ENCODE assay signal across 17 cellular contexts in the genomic region with DNA sequence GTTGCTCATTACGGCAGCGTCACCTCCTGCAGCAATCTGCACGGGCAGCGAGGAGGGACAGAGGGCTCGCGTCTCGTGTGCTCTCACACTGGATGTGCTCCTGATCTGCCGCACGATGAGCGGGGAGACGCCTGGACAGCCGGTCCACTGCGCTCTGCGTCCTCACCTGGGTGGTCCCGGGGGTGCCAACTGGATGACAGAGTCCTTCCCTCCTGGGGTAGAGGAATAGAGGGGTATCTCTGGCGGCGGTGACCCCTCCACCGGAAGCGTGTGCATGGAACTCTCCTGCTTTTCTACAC. TPM values are rescaled to one million over a fixed set of nuclear protein-coding genes. Genes with fewer than 3 reads are reported as not detected.
DNase-seq lines count a peak whose midpoint lies in the region; ATAC-seq and TF ChIP-seq lines count a peak whose summit lies in the region.
"Had no signal": no experiment of that assay in that cellular context is flagged by ENCODE, and none has a peak within 500 bp of the region (broad histone marks: within the 10 kb centered on the region; RNA-seq: fewer than 3 reads in every experiment).

No MANE protein-coding gene starts in this region.

- H3K36me3 Mint-ChIP-seq in WTC11 = peaks cover 33% of the 10 kb centered on the region
- peaks cover 49% of the 10 kb centered on the region for H3K36me3 Mint-ChIP-seq in osteocyte (ENCODE audit: unreplicated experiment)
- H3K36me3 Mint-ChIP-seq: activated naive CD8-positive, alpha-beta T cell treated with anti-CD3 and anti-CD28 coated beads for 36 hours had no signal

- H3K27ac ChIP-seq in AG04450 (ENCODE audit: low read depth, low read length) = peak overlapping the region; percentile 2
- H3K27ac ChIP-seq: A549, neutrophil had no signal

- H3K9me3 Mint-ChIP-seq in WTC11 (no peaks in the 10 kb centered on the region), osteocyte (ENCODE audit: unreplicated experiment) (no peaks in the 10 kb centered on the region)
- H3K9me3 Mint-ChIP-seq: activated naive CD8-positive, alpha-beta T cell treated with anti-CD3 and anti-CD28 coated beads for 36 hours had no signal

- peak overlapping the region; percentile 88 for H3K27ac Mint-ChIP-seq in WTC11
- no peak overlapping the region for H3K27ac Mint-ChIP-seq in osteocyte (ENCODE audit: unreplicated experiment)
- H3K27ac Mint-ChIP-seq: activated naive CD8-positive, alpha-beta T cell treated with anti-CD3 and anti-CD28 coated beads for 36 hours had no signal

- no peak for TF ChIP-seq CTCF in AG04450 (IDR thresholded peaks at IDR 0.05; ENCODE audit: low read depth, low read length)
- no peak for TF ChIP-seq CTCF in WTC11 (IDR thresholded peaks at IDR 0.05)
- no peak for TF ChIP-seq CTCF in fibroblast of the aortic adventitia (IDR thresholded peaks at IDR 0.05; ENCODE audit: insufficient read depth, low read length)
- no peak for TF ChIP-seq CTCF in osteocyte (IDR thresholded peaks at IDR 0.05)

- peak overlapping the region; percentile 87; the same call in 1 of the 2 replicates for H3K4me3 Mint-ChIP-seq in WTC11
- peak overlapping the region; percentile 93 for H3K4me3 Mint-ChIP-seq in osteocyte (ENCODE audit: unreplicated experiment)
- H3K4me3 Mint-ChIP-seq: activated naive CD8-positive, alpha-beta T cell treated with anti-CD3 and anti-CD28 coated beads for 36 hours had no signal

- peak overlapping the region; percentile 89 for H3K4me3 ChIP-seq in AG04450 (ENCODE audit: low read depth, low read length)
- H3K4me3 ChIP-seq in fibroblast of the aortic adventitia (ENCODE audit: low read depth, low read length) = peak overlapping the region; percentile 91
- H3K4me3 ChIP-seq: A549 had no signal

- CTCF ChIA-PET in AG04450 (lab: Charles Lee) = no interaction called here
- CTCF ChIA-PET in WTC11 (lab: Charles Lee) = interaction anchor here (2.2 kb wide), 1 partner anchor 25 kb away, joined by 5 read pairs; no protein-coding TSS in a partner anchor

- DNase-seq in AG04450 (ENCODE audit: low read depth, low spot score) (no peak), WTC11 (ENCODE audit: low spot score) (no peak), fibroblast of the aortic adventitia (ENCODE audit: low read depth) (no peak), osteocyte (ENCODE audit: extremely low spot score, unreplicated experiment) (no peak), NOMO-1 treated with dmso at 0.1 percent for 144 hours (lab: John Stamatoyannopoulos, UW; ENCODE audit: unreplicated experiment) (no peak)
- DNase-seq in stimulated activated naive CD4-positive, alpha-beta T cell (lab: John Stamatoyannopoulos, UW) = no peak
- DNase-seq: activated CD4-positive, alpha-beta T cell treated with anti-CD3 and anti-CD28 coated beads, Interleukin-2, amount 50 U/mL, for 1 hour; activated naive CD8-positive, alpha-beta T cell treated with anti-CD3 and anti-CD28 coated beads for 36 hours; activated T-cell treated with anti-CD3 and anti-CD28 coated beads, Interleukin-2, amount 50 U/mL, for 1 hour; NCI-H1694 treated with DMSO at 0.1 percent for 48 hours; NCI-H446 treated with DMSO at 0.1 percent for 48 hours; small intestine; stimulated activated naive CD4-positive, alpha-beta T cell treated with Interleukin-2 at 50 U/mL for 16 hours had no signal

- ATAC-seq in WTC11 (no peak), GM18502 (IDR thresholded peaks at IDR 0.05; ENCODE audit: poor library complexity, unreplicated experiment) (no peak), HG03442 (IDR thresholded peaks at IDR 0.05; ENCODE audit: unreplicated experiment) (no peak)
- ATAC-seq: A549 had no signal

- POLR2A ChIA-PET in AG04450 (lab: Yijun Ruan, JAX) (interaction anchor here (1.0 kb wide), 1 partner anchor 132 kb away, joined by 3 read pairs; no protein-coding TSS in a partner anchor), WTC11 (lab: Charles Lee) (no interaction called here)

- H3K27me3 Mint-ChIP-seq in WTC11 (ENCODE audit: low read depth) (peaks cover 5% of the 10 kb centered on the region; the same call in 1 of the 2 replicates), osteocyte (ENCODE audit: unreplicated experiment) (no peaks in the 10 kb centered on the region)

- H3K27me3 ChIP-seq in AG04450 (ENCODE audit: control insufficient read depth, insufficient read depth, low read length) = no peaks in the 10 kb centered on the region

- no peaks in the 10 kb centered on the region; the same call in 1 of the 2 replicates for H3K9me3 ChIP-seq in AG04450 (ENCODE audit: control insufficient read depth, insufficient read depth, low read length)
- H3K9me3 ChIP-seq: A549, neutrophil had no signal

- H3K4me1 Mint-ChIP-seq in WTC11 = peaks cover 37% of the 10 kb centered on the region
- peaks cover 48% of the 10 kb centered on the region for H3K4me1 Mint-ChIP-seq in osteocyte (ENCODE audit: unreplicated experiment)

TF ChIP-seq in WTC11, 78 proteins besides CTCF, POLR2A, EP300 and RAD21:
- TF ChIP-seq, protein P1, sequence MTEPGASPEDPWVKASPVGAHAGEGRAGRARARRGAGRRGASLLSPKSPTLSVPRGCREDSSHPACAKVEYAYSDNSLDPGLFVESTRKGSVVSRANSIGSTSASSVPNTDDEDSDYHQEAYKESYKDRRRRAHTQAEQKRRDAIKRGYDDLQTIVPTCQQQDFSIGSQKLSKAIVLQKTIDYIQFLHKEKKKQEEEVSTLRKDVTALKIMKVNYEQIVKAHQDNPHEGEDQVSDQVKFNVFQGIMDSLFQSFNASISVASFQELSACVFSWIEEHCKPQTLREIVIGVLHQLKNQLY (CRISPR knock-in tag; IDR thresholded peaks at IDR 0.05) = no peak
- TF ChIP-seq, protein P2, sequence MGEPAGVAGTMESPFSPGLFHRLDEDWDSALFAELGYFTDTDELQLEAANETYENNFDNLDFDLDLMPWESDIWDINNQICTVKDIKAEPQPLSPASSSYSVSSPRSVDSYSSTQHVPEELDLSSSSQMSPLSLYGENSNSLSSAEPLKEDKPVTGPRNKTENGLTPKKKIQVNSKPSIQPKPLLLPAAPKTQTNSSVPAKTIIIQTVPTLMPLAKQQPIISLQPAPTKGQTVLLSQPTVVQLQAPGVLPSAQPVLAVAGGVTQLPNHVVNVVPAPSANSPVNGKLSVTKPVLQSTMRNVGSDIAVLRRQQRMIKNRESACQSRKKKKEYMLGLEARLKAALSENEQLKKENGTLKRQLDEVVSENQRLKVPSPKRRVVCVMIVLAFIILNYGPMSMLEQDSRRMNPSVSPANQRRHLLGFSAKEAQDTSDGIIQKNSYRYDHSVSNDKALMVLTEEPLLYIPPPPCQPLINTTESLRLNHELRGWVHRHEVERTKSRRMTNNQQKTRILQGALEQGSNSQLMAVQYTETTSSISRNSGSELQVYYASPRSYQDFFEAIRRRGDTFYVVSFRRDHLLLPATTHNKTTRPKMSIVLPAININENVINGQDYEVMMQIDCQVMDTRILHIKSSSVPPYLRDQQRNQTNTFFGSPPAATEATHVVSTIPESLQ (CRISPR knock-in tag; IDR thresholded peaks at IDR 0.05) = no peak
- TF ChIP-seq, protein P3, sequence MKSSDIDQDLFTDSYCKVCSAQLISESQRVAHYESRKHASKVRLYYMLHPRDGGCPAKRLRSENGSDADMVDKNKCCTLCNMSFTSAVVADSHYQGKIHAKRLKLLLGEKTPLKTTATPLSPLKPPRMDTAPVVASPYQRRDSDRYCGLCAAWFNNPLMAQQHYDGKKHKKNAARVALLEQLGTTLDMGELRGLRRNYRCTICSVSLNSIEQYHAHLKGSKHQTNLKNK (CRISPR knock-in tag; IDR thresholded peaks at IDR 0.05) = no peak
- TF ChIP-seq ZNF317 (CRISPR knock-in tag; IDR thresholded peaks at IDR 0.05; ENCODE audit: borderline replicate concordance, low read depth) = no peak
- TF ChIP-seq ZNF138 (CRISPR knock-in tag; conservative IDR thresholded peaks at IDR 0.05) = no peak
- TF ChIP-seq RELA (CRISPR knock-in tag; IDR thresholded peaks at IDR 0.05; ENCODE audit: borderline replicate concordance) = no peak
- TF ChIP-seq, protein P4, sequence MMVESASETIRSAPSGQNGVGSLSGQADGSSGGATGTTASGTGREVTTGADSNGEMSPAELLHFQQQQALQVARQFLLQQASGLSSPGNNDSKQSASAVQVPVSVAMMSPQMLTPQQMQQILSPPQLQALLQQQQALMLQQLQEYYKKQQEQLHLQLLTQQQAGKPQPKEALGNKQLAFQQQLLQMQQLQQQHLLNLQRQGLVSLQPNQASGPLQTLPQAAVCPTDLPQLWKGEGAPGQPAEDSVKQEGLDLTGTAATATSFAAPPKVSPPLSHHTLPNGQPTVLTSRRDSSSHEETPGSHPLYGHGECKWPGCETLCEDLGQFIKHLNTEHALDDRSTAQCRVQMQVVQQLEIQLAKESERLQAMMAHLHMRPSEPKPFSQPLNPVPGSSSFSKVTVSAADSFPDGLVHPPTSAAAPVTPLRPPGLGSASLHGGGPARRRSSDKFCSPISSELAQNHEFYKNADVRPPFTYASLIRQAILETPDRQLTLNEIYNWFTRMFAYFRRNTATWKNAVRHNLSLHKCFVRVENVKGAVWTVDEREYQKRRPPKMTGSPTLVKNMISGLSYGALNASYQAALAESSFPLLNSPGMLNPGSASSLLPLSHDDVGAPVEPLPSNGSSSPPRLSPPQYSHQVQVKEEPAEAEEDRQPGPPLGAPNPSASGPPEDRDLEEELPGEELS (CRISPR knock-in tag; IDR thresholded peaks at IDR 0.05) = no peak
- no peak for TF ChIP-seq ATF1 (CRISPR knock-in tag; IDR thresholded peaks at IDR 0.05)

RNA-seq across cellular contexts. Expression of a gene that starts 3.4 kb away (rescaled TPM):
- polyA plus RNA-seq in AG04450 (2011; rRNA removed) = 34.5 and 44.6 TPM in 2 replicates
- 39.0 and 42.8 TPM in 2 replicates for polyA minus RNA-seq in AG04450 (2011; rRNA and poly(A)+ RNA removed)
- total RNA-seq in WTC11 (2021) = 48.0 to 64.9 TPM (median 49.1 TPM) in 3 replicates
- 18.2 and 55.5 TPM in 2 replicates for total RNA-seq in fibroblast of the aortic adventitia (ENCODE audit: low replicate concordance)
- 132 and 143 TPM in 2 replicates for total RNA-seq in osteocyte
